11 cellular contexts compared by ENCODE assay signal in genomic region chr2:134882773-134883172, GRCh38. TPM values are rescaled to one million over a fixed set of nuclear protein-coding genes. Genes with fewer than 3 reads are reported as not detected.
"Had no signal": no experiment of that assay in that cellular context is flagged by ENCODE, and none has a peak within 500 bp of the region (broad histone marks: within the 10 kb centered on the region; RNA-seq: fewer than 3 reads in every experiment).

No MANE protein-coding gene starts in this region.

- H3K4me1 ChIP-seq: HAP-1 had no signal

- H3K9me3 ChIP-seq: HAP-1 had no signal

- H3K4me3 ChIP-seq: GM23248, HAP-1 had no signal

- FAIRE-seq: HepG2 had no signal

- H3K27ac ChIP-seq: GM23248, HL-60 had no signal

- DNase-seq: GM23248, GOT3, H7, HFFc6 had no signal

- H3K36me3 ChIP-seq: HAP-1 had no signal

- ATAC-seq: HCT116, HepG2 had no signal

RNA-seq across cellular contexts. Expression of gene ACMSD, which starts 44.4 kb away (rescaled TPM):
- total RNA-seq: GM23248, H4, H7, HepG2, HFFc6, HT1080 had no signal
- polyA plus RNA-seq: GM23248, HepG2, IgD-negative memory B cell had no signal
